Comparison of ENCODE assay signal across 11 cellular contexts in the genomic region with DNA sequence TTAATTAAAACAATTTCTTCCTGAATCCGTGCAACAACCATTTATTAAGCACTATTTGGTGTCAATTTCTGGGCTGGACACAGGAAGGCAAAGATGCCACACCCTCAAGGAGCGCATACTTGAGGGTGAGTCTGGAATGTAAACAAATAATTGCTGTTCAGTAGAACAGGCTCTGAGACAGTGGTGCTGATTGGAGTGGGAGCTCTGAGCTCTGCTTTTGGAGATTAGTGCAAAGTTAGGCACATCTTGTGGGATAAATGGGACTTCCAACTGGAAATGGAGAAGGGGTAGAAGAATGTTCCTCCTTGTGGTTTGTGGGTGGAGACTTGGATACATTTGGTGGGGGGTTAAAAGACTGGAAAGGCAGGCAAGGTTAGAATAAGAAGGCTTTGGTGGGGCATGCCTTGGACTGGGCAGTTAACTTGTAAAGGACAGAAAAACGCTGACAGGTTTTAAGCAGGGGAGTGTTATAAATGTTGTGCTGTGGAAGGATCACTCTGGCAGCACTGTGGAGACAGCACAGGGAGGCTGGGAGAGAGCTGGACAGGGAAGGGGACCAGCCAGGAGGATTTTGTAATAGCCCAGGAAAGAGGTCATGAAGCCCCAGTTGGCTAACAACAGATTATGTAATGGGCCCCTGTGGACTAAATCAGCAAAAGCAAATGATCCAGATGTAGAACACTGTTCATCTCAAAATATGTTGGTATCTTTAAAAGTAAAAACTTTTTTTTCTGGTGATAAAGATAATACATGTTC.
DNase-seq lines count a peak whose midpoint lies in the region; ATAC-seq, FAIRE-seq and TF ChIP-seq lines count a peak whose summit lies in the region.
"Had no signal": no experiment of that assay in that cellular context is flagged by ENCODE, and none has a peak within 500 bp of the region (broad histone marks: within the 10 kb centered on the region; RNA-seq: fewer than 3 reads in every experiment).

No MANE protein-coding gene starts in this region.

- no peak for TF ChIP-seq RAD21 in A549 (conservative IDR thresholded peaks at IDR 0.05 in 1 of 2, IDR thresholded peaks at IDR 0.05 in 1 of 2)

- POLR2A ChIA-PET in A549 (lab: Yijun Ruan, JAX), result interaction anchor here (0.9 kb wide), 1 partner anchor 678 kb away, joined by 3 read pairs; no protein-coding TSS in a partner anchor

- H3K9me3 ChIP-seq in A549, result no peaks in the 10 kb centered on the region

- no peak for TF ChIP-seq POLR2A in A549 (IDR thresholded peaks at IDR 0.05; ENCODE audit: low read length)

- DNase-seq in A549 (ENCODE audit: low read depth in 1 of 2, low spot score in 1 of 2) (peak; percentile 14 to 60), HTR-8/SVneo (ENCODE audit: insufficient read length, low spot score) (peak; percentile 41), bronchial epithelial cell (ENCODE audit: low read depth) (peak; percentile 73), left lobe of liver (ENCODE audit: low spot score) (peak; percentile 67), NCI-H1694 treated with DMSO at 0.1 percent for 48 hours (lab: John Stamatoyannopoulos, UW) (no peak), OCI-M2 (lab: John Stamatoyannopoulos, UW; ENCODE audit: unreplicated experiment) (no peak)
- DNase-seq: activated naive CD4-positive, alpha-beta T cell treated with anti-CD3 and anti-CD28 coated beads, Interleukin-2, amount 10 ng/mL, durations not matched to agents 7 days and 5 days; naive thymus-derived CD8-positive, alpha-beta T cell had no signal

- H3K4me1 ChIP-seq in A549, result peaks cover 12% of the 10 kb centered on the region

- H3K27me3 ChIP-seq in bronchial epithelial cell (ENCODE audit: control insufficient read depth, insufficient read depth, low read length), result no peaks in the 10 kb centered on the region

- H3K4me2 ChIP-seq in A549, result peak overlapping the region; percentile 49

- peak; percentile 93 to 95 for ATAC-seq in A549
- peak; percentile 99 for ATAC-seq in left lobe of liver
- no peak for ATAC-seq in HG02884 (IDR thresholded peaks at IDR 0.05; ENCODE audit: unreplicated experiment)
- no peak for ATAC-seq in HG03469 (IDR thresholded peaks at IDR 0.05; ENCODE audit: unreplicated experiment)
- ATAC-seq: naive thymus-derived CD8-positive, alpha-beta T cell had no signal

- CTCF ChIA-PET in A549 (lab: Yijun Ruan, JAX), result interaction anchor here (0.5 to 2.0 kb wide), 3 partner anchors 17 to 703 kb away, joined by 3 to 8 read pairs (median 3); no protein-coding TSS in a partner anchor

- no peak for FAIRE-seq in A549 (lab: Jason Lieb, UNC)
- peak; percentile 28 for FAIRE-seq in HTR-8/SVneo (lab: Jason Lieb, UNC)
- no peak for FAIRE-seq in bronchial epithelial cell (lab: Jason Lieb, UNC)

- no peak for TF ChIP-seq CTCF in A549 (IDR thresholded peaks at IDR 0.05)
- TF ChIP-seq CTCF in bronchial epithelial cell (IDR thresholded peaks at IDR 0.05; ENCODE audit: insufficient read depth, low read length, severe bottlenecking), result no peak

- H3K27ac ChIP-seq in A549, result peak overlapping the region; percentile 41 to 59; a peak in 5 of 6 replicates
- H3K27ac ChIP-seq: VCaP had no signal

- no peak for TF ChIP-seq EP300 in A549 (IDR thresholded peaks at IDR 0.05)

- H3K4me3 ChIP-seq in A549 (no peak overlapping the region), bronchial epithelial cell (ENCODE audit: low read depth, low read length) (no peak overlapping the region)

- 13% methylated on average over 3 of the region's 3 CpGs for WGBS in A549 (ENCODE audit: missing lambda C conversion rate)

- no peaks in the 10 kb centered on the region for H3K36me3 ChIP-seq in bronchial epithelial cell (ENCODE audit: control insufficient read depth, insufficient read depth, low read length)

TF ChIP-seq in A549, 52 proteins besides CTCF, POLR2A, EP300 and RAD21:
- TF ChIP-seq JUN (IDR thresholded peaks at IDR 0.05) (no peak), PHF8 (IDR thresholded peaks at IDR 0.05; ENCODE audit: borderline replicate concordance, low read depth) (no peak), CHD2 (IDR thresholded peaks at IDR 0.05; ENCODE audit: low read length, partially characterized antibody) (no peak), MYC (IDR thresholded peaks at IDR 0.05; ENCODE audit: borderline replicate concordance, low read length) (no peak), TP53 (CRISPR knock-in tag; IDR thresholded peaks at IDR 0.05) (no peak), SREBF2 (IDR thresholded peaks at IDR 0.05) (no peak), EHF (CRISPR knock-in tag; IDR thresholded peaks at IDR 0.05) (no peak), FOSB (CRISPR knock-in tag; IDR thresholded peaks at IDR 0.05) (no peak), CBX8 (IDR thresholded peaks at IDR 0.05) (no peak), CHD4 (IDR thresholded peaks at IDR 0.05; ENCODE audit: borderline replicate concordance) (no peak), HOXA7 (CRISPR knock-in tag; IDR thresholded peaks at IDR 0.05) (no peak), RFX5 (IDR thresholded peaks at IDR 0.05) (no peak), ZC3H11A (IDR thresholded peaks at IDR 0.05) (no peak)
- TF ChIP-seq, protein P1, sequence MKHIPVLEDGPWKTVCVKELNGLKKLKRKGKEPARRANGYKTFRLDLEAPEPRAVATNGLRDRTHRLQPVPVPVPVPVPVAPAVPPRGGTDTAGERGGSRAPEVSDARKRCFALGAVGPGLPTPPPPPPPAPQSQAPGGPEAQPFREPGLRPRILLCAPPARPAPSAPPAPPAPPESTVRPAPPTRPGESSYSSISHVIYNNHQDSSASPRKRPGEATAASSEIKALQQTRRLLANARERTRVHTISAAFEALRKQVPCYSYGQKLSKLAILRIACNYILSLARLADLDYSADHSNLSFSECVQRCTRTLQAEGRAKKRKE (CRISPR knock-in tag; IDR thresholded peaks at IDR 0.05; ENCODE audit: low read depth), result no peak

Comparison
In these comparisons a context has a peak if more than half of its experiments do, and no peak if none do; other contexts are left out.
1. ATAC-seq: peak in A549 (2 of 2) and left lobe of liver (single experiment); none in HG02884 (single experiment) and HG03469 (single experiment).
2. DNase-seq: peak in A549 (2 of 2), HTR-8/SVneo (single experiment), bronchial epithelial cell (single experiment) and left lobe of liver (single experiment); none in NCI-H1694 treated with DMSO at 0.1 percent for 48 hours (single experiment) and OCI-M2 (single experiment).